In the genomic region with DNA sequence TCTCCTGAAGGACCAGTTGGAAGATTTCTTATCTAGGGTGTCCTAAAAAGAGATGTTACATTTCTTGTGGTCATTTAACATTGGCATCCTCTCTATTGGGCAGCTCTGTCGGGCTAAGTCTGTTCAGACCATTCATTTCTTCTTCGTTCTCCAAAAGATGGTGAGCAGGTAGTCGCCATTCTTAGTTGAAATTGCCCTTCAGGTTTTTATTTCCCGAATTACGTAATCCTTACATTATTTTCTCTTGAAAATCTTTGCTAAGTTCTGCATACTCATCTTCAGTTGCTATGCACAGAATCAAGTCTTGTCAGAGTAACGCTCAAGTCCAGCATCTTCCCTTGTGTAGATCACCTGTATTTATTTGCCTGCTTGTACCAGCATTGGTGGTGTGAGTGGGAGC, we compare ENCODE assay signal across 12 cellular contexts. TPM values are rescaled to one million over a fixed set of nuclear protein-coding genes. Genes with fewer than 3 reads are reported as not detected.
DNase-seq lines count a peak whose midpoint lies in the region; ATAC-seq and TF ChIP-seq lines count a peak whose summit lies in the region.
"Had no signal": no experiment of that assay in that cellular context is flagged by ENCODE, and none has a peak within 500 bp of the region (broad histone marks: within the 10 kb centered on the region; RNA-seq: fewer than 3 reads in every experiment).

No MANE protein-coding gene starts in this region.

- POLR2A ChIA-PET in naive thymus-derived CD4-positive, alpha-beta T cell (lab: Charles Lee) = interaction anchor here (0.8 kb wide), 1 partner anchor 46 kb away, joined by 3 read pairs; no protein-coding TSS in a partner anchor

- H3K27me3 Mint-ChIP-seq in chondrocyte (ENCODE audit: low read depth) = no peaks in the 10 kb centered on the region
- no peaks in the 10 kb centered on the region for H3K27me3 Mint-ChIP-seq in naive thymus-derived CD4-positive, alpha-beta T cell

- H4K91ac ChIP-seq in neuronal stem cell (ENCODE audit: low read depth, low read length, poor library complexity) = no peak overlapping the region

- H3K4ac ChIP-seq in neuronal stem cell (ENCODE audit: low read length) = no peak overlapping the region

- CTCF ChIA-PET in naive thymus-derived CD4-positive, alpha-beta T cell (lab: Charles Lee) = no interaction called here

- H2BK15ac ChIP-seq in neuronal stem cell (ENCODE audit: low read length) = no peak overlapping the region

- H2AFZ ChIP-seq in neuronal stem cell (ENCODE audit: low read length) = no peak overlapping the region

- no peak overlapping the region for H4K8ac ChIP-seq in neuronal stem cell (ENCODE audit: low read depth, low read length)

- H2BK5ac ChIP-seq in neuronal stem cell (ENCODE audit: low read length) = no peak overlapping the region

- H3K4me3 ChIP-seq in heart left ventricle (no peak overlapping the region), uterus (no peak overlapping the region), neuronal stem cell (ENCODE audit: low read length in 2 of 2) (no peak overlapping the region)
- H3K4me3 ChIP-seq in naive thymus-derived CD4-positive, alpha-beta T cell (ENCODE audit: low read length) = no peak overlapping the region

- peaks cover 13 to 95% (median 65%) of the 10 kb centered on the region in 12 donors for H3K4me1 ChIP-seq in heart left ventricle
- no peaks in the 10 kb centered on the region for H3K4me1 ChIP-seq in naive thymus-derived CD4-positive, alpha-beta T cell (ENCODE audit: control insufficient read depth in 2 of 2, insufficient read depth in 2 of 2, low read length in 2 of 2)
- no peaks in the 10 kb centered on the region for H3K4me1 ChIP-seq in uterus
- H3K4me1 ChIP-seq in neuronal stem cell (ENCODE audit: control insufficient read depth in 2 of 2, insufficient read depth in 1 of 2, low read depth in 1 of 2, low read length in 2 of 2) = peaks cover 0 to 2% of the 10 kb centered on the region in 2 donors

- H2BK120ac ChIP-seq in neuronal stem cell (ENCODE audit: low read depth, low read length) = no peak overlapping the region

- 88 to 91% (median 89%) methylated on average over 6 of the region's 6 CpGs for WGBS in heart left ventricle, 4 donors
- no CpG with 5 or more reads among the region's 6 CpGs for WGBS in neuronal stem cell (ENCODE audit: extremely low coverage in 2 of 2, insufficient read length in 2 of 2, insufficient replicate concordance in 1 of 2), 2 donors

- H3K9me3 Mint-ChIP-seq in chondrocyte (ENCODE audit: low read depth) = no peaks in the 10 kb centered on the region
- H3K9me3 Mint-ChIP-seq in naive thymus-derived CD4-positive, alpha-beta T cell = peaks cover 0 to 1% (median 0%) of the 10 kb centered on the region in 11 donors

- H3K14ac ChIP-seq in neuronal stem cell (ENCODE audit: low read length) = no peak overlapping the region

- H3K36me3 Mint-ChIP-seq in chondrocyte (ENCODE audit: low read depth) = peaks cover 15% of the 10 kb centered on the region
- peaks cover 4 to 26% (median 11%) of the 10 kb centered on the region in 5 donors for H3K36me3 Mint-ChIP-seq in naive thymus-derived CD4-positive, alpha-beta T cell

- peaks cover 0 to 80% (median 37%) of the 10 kb centered on the region in 9 donors for H3K36me3 ChIP-seq in heart left ventricle
- H3K36me3 ChIP-seq in naive thymus-derived CD4-positive, alpha-beta T cell (ENCODE audit: control insufficient read depth in 2 of 3, insufficient read depth in 3 of 3, low read length in 3 of 3) = peaks cover 0 to 46% (median 4%) of the 10 kb centered on the region in 3 experiments
- no peaks in the 10 kb centered on the region for H3K36me3 ChIP-seq in uterus
- H3K36me3 ChIP-seq in neuronal stem cell (replicated peaks in 1 of 2; ENCODE audit: control insufficient read depth in 2 of 2, insufficient read depth in 2 of 2, low read length in 2 of 2) = peaks cover 15 to 84% of the 10 kb centered on the region in 2 donors

- TF ChIP-seq CTCF in heart left ventricle (IDR thresholded peaks at IDR 0.05) (no peak), chondrocyte (IDR thresholded peaks at IDR 0.05) (no peak), uterus (IDR thresholded peaks at IDR 0.05) (no peak)

- no peak overlapping the region for H3K4me3 Mint-ChIP-seq in chondrocyte (ENCODE audit: unreplicated experiment)
- H3K4me3 Mint-ChIP-seq in naive thymus-derived CD4-positive, alpha-beta T cell = no peak overlapping the region

- DNase-seq in heart left ventricle = no peak
- no peak for DNase-seq in left ventricle myocardium superior
- DNase-seq in chondrocyte (ENCODE audit: low spot score) = no peak
- DNase-seq in naive thymus-derived CD4-positive, alpha-beta T cell = no peak
- DNase-seq in uterus = no peak
- no peak for DNase-seq in activated CD4-positive, alpha-beta T cell treated with anti-CD3 and anti-CD28 coated beads for 48 hours
- DNase-seq in neuronal stem cell (ENCODE audit: low spot score) = no peak
- DNase-seq in C1 segment of cervical spinal cord (lab: John Stamatoyannopoulos, UW) = no peak
- DNase-seq: effector memory CD4-positive, alpha-beta T cell; NCI-H1436; NK-92 treated with Interleukin-12 subunit alpha and Interleukin-12 subunit beta, amount 100 ng/mL, for 24 hours; T-helper 9 cell had no signal

- H3K9me3 ChIP-seq in heart left ventricle (no peaks in the 10 kb centered on the region), uterus (no peaks in the 10 kb centered on the region), neuronal stem cell (replicated peaks in 1 of 2; ENCODE audit: control insufficient read depth in 2 of 2, insufficient read depth in 1 of 2, low read depth in 1 of 2, low read length in 2 of 2) (no peaks in the 10 kb centered on the region)
- no peaks in the 10 kb centered on the region for H3K9me3 ChIP-seq in naive thymus-derived CD4-positive, alpha-beta T cell (ENCODE audit: control insufficient read depth in 2 of 3, low read length in 3 of 3)

- peaks cover 12% of the 10 kb centered on the region for H3K79me1 ChIP-seq in neuronal stem cell (ENCODE audit: low read depth, low read length)

- no peak overlapping the region for H2BK12ac ChIP-seq in neuronal stem cell (ENCODE audit: low read length)

- H3K4me1 Mint-ChIP-seq in chondrocyte (ENCODE audit: low read depth) = peaks cover 61% of the 10 kb centered on the region
- H3K4me1 Mint-ChIP-seq in naive thymus-derived CD4-positive, alpha-beta T cell = peaks cover 39 to 69% (median 57%) of the 10 kb centered on the region in 7 donors

- no peak overlapping the region for H3K18ac ChIP-seq in neuronal stem cell (ENCODE audit: low read length)

- peak overlapping the region; percentile 73 for H3K27ac Mint-ChIP-seq in chondrocyte (ENCODE audit: unreplicated experiment)
- peak overlapping the region in 8 of 9 donors; percentile 17 to 89 (median 82) for H3K27ac Mint-ChIP-seq in naive thymus-derived CD4-positive, alpha-beta T cell

- no peak overlapping the region for H3K4me2 ChIP-seq in neuronal stem cell (ENCODE audit: insufficient read depth, low read length, poor library complexity, severe bottlenecking)

- intact Hi-C loops in heart left ventricle (cut with DNase I) (no loop called here), left ventricle myocardium superior (cut with micrococcal nuclease) (no loop called here), uterus (cut with DNase I; ENCODE audit: low total_unique reads) (no loop called here)
- intact Hi-C loops in naive thymus-derived CD4-positive, alpha-beta T cell (cut with micrococcal nuclease) = no loop called here

- H3K27me3 ChIP-seq in heart left ventricle (no peaks in the 10 kb centered on the region), uterus (no peaks in the 10 kb centered on the region), neuronal stem cell (ENCODE audit: control insufficient read depth in 3 of 3, insufficient read depth in 3 of 3, low read depth in 1 of 3, low read length in 3 of 3) (no peaks in the 10 kb centered on the region)
- H3K27me3 ChIP-seq in naive thymus-derived CD4-positive, alpha-beta T cell (ENCODE audit: control insufficient read depth in 2 of 2, insufficient read depth in 2 of 2, low read length in 2 of 2) = no peaks in the 10 kb centered on the region

- H2AK5ac ChIP-seq in neuronal stem cell (ENCODE audit: low read depth, low read length) = no peak overlapping the region

- H3K27ac ChIP-seq in heart left ventricle (peak overlapping the region; percentile 68 to 88 (median 76)), uterus (peak overlapping the region; percentile 46 to 65), neuronal stem cell (replicated peaks; ENCODE audit: low read length) (no peak overlapping the region)
- H3K27ac ChIP-seq in naive thymus-derived CD4-positive, alpha-beta T cell (ENCODE audit: low read depth, low read length) = no peak overlapping the region

- no peak overlapping the region for H3K9ac ChIP-seq in neuronal stem cell (ENCODE audit: low read depth, low read length, poor library complexity)

- ATAC-seq in heart left ventricle (no peak), left ventricle myocardium superior (no peak)
- no peak for ATAC-seq in naive thymus-derived CD4-positive, alpha-beta T cell

- no peak overlapping the region for H3K23ac ChIP-seq in neuronal stem cell (ENCODE audit: low read depth, low read length, poor library complexity)

- no peak for TF ChIP-seq POLR2A in heart left ventricle (IDR thresholded peaks at IDR 0.05)
- no peak for TF ChIP-seq POLR2A in uterus (IDR thresholded peaks at IDR 0.05)

RNA-seq across cellular contexts. Expression of gene RAC1, which starts 19.8 kb away (rescaled TPM):
- 100 to 1,000 TPM in 8 of 9 donors, 10 to 100 TPM in 1; 83.7 to 189 (median 153) TPM for total RNA-seq in heart left ventricle
- polyA plus RNA-seq in heart left ventricle = 100 to 1,000 TPM; 117 to 153 TPM
- 140 TPM for total RNA-seq in left ventricle myocardium superior
- 224 to 293 TPM (median 282 TPM) in 3 replicates for total RNA-seq in chondrocyte
- 100 to 1,000 TPM in 2 of 5 experiments, 10 to 100 TPM in 3; 60.2 to 139 (median 87.2) TPM for total RNA-seq in naive thymus-derived CD4-positive, alpha-beta T cell
- 100 to 1,000 TPM; 188 to 211 TPM for polyA plus RNA-seq in naive thymus-derived CD4-positive, alpha-beta T cell
- total RNA-seq in uterus = 100 to 1,000 TPM in 2 of 4 donors, 10 to 100 TPM in 2; 62.5 to 221 (median 106) TPM
- 260 TPM for polyA plus RNA-seq in neuronal stem cell (2013, experiment 1 of 2)
- polyA plus RNA-seq in neuronal stem cell (2013, experiment 2 of 2) = 262 TPM

RNA-seq across cellular contexts. Expression of gene FAM220A, which starts 45.3 kb away (rescaled TPM):
- total RNA-seq in heart left ventricle (10 to 100 TPM; 17.2 to 31.2 (median 21.9) TPM), left ventricle myocardium superior (35.5 TPM), chondrocyte (30.8 to 39.0 TPM (median 32.2 TPM) in 3 replicates), uterus (10 to 100 TPM in 2 of 4 donors, 1 to 10 TPM in 2; 1.8 to 35.2 (median 10.8) TPM)
- 10 to 100 TPM; 18.2 TPM for polyA plus RNA-seq in heart left ventricle
- 10 to 100 TPM in 4 of 5 experiments, 1 to 10 TPM in 1; 8.9 to 25.0 (median 14.7) TPM for total RNA-seq in naive thymus-derived CD4-positive, alpha-beta T cell
- polyA plus RNA-seq in naive thymus-derived CD4-positive, alpha-beta T cell = 1 to 10 TPM; 5.2 to 7.1 TPM
- 17.8 TPM for polyA plus RNA-seq in neuronal stem cell (2013, experiment 1 of 2)
- 15.1 TPM for polyA plus RNA-seq in neuronal stem cell (2013, experiment 2 of 2)

RNA-seq across cellular contexts. Expression of gene DAGLB, which starts 53.6 kb away (rescaled TPM):
- 10 to 100 TPM in 3 of 9 donors, 1 to 10 TPM in 6; 5.3 to 14.7 (median 7.4) TPM for total RNA-seq in heart left ventricle
- 10 to 100 TPM in 1 of 2 donors, 1 to 10 TPM in 1; 4.1 to 17.2 TPM for polyA plus RNA-seq in heart left ventricle
- 10.1 TPM for total RNA-seq in left ventricle myocardium superior
- total RNA-seq in chondrocyte = 23.9 to 30.5 TPM (median 30.0 TPM) in 3 replicates
- 10 to 100 TPM; 20.6 to 44.3 (median 39.8) TPM for total RNA-seq in naive thymus-derived CD4-positive, alpha-beta T cell
- polyA plus RNA-seq in naive thymus-derived CD4-positive, alpha-beta T cell = 10 to 100 TPM; 10.5 to 21.8 TPM
- total RNA-seq in uterus = 10 to 100 TPM in 3 of 4 donors, 1 to 10 TPM in 1; 5.4 to 30.2 (median 19.3) TPM
- polyA plus RNA-seq in neuronal stem cell (2013, experiment 1 of 2) = 10.6 TPM
- polyA plus RNA-seq in neuronal stem cell (2013, experiment 2 of 2) = 9.4 TPM

Comparison
In these comparisons a context has a peak if more than half of its experiments do, and no peak if none do; other contexts are left out.
1. H3K27ac ChIP-seq: peak in heart left ventricle (12 of 12) and uterus (2 of 2); none in naive thymus-derived CD4-positive, alpha-beta T cell (single experiment) and neuronal stem cell (single experiment).